In the genomic region with DNA sequence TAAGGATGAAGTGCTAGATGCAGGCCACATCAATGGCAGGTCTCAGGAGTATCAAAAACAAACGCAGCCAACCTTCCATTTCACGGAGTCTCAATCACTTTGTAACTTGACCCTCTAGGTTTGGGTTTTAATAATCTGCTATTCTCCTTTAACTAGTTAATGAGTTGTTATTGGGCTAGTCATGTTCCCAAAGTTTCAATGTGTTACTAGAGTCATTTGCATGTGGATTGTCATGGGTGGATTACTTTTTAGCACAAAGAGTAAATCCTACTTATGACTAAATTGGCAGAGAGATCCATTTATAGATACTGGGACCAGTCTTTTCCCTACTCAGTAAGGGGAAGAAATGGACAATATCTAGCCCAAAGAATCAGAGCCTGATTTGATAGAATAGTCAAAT, we compare ENCODE assay signal across 17 cellular contexts.
DNase-seq lines count a peak whose midpoint lies in the region; ATAC-seq and TF ChIP-seq lines count a peak whose summit lies in the region.
"Had no signal": no experiment of that assay in that cellular context is flagged by ENCODE, and none has a peak within 500 bp of the region (broad histone marks: within the 10 kb centered on the region; RNA-seq: fewer than 3 reads in every experiment).

No MANE protein-coding gene starts in this region.

- no peak overlapping the region for H3K4me3 Mint-ChIP-seq in chondrocyte (ENCODE audit: unreplicated experiment)
- H3K4me3 Mint-ChIP-seq: natural killer cell; T-helper 1 cell treated with Interleukin-12 subunit alpha and Interleukin-12 subunit beta and Interleukin-4 antibody, amounts not matched to agents 30 μg/mL and 1 μg/mL, for 36 hours had no signal

- H3K4me3 ChIP-seq in epithelial cell of proximal tubule (ENCODE audit: low read depth, low read length), result no peak overlapping the region
- H3K4me3 ChIP-seq: esophagus muscularis mucosa, lung had no signal

- peak; percentile 13 for ATAC-seq in GM18505 (IDR thresholded peaks at IDR 0.05; ENCODE audit: unreplicated experiment)
- peak; percentile 26 for ATAC-seq in GM19467 (IDR thresholded peaks at IDR 0.05; ENCODE audit: unreplicated experiment)
- ATAC-seq in HG03066 (IDR thresholded peaks at IDR 0.05; ENCODE audit: low read depth, unreplicated experiment), result peak; percentile 16
- no peak for ATAC-seq in GM21515 (IDR thresholded peaks at IDR 0.05; ENCODE audit: unreplicated experiment)
- ATAC-seq: activated CD4-positive, CD25-positive, alpha-beta regulatory T cell treated with anti-CD3 and anti-CD28 coated beads, Interleukin-2, amount 50 U/mL, for 24 hours; natural killer cell had no signal

- no peaks in the 10 kb centered on the region for H3K27me3 Mint-ChIP-seq in chondrocyte (ENCODE audit: low read depth)

- H3K36me3 Mint-ChIP-seq in chondrocyte (ENCODE audit: low read depth), result no peaks in the 10 kb centered on the region
- H3K36me3 Mint-ChIP-seq: natural killer cell had no signal

- H3K4me1 Mint-ChIP-seq in chondrocyte (ENCODE audit: low read depth), result peaks cover 8% of the 10 kb centered on the region

- TF ChIP-seq POLR2A in GM18505 (IDR thresholded peaks at IDR 0.05; ENCODE audit: borderline replicate concordance, extremely low read depth, insufficient read depth, insufficient read length), result no peak

- peaks cover under 1% of the 10 kb centered on the region for H3K9me3 Mint-ChIP-seq in chondrocyte (ENCODE audit: low read depth)
- H3K9me3 Mint-ChIP-seq: natural killer cell had no signal

- TF ChIP-seq CTCF in epithelial cell of proximal tubule (conservative IDR thresholded peaks at IDR 0.05; ENCODE audit: low read depth, low read length) (no peak), chondrocyte (IDR thresholded peaks at IDR 0.05) (no peak)

- DNase-seq in epithelial cell of proximal tubule (ENCODE audit: low read depth), result peak; percentile 85
- no peak for DNase-seq in HT-29 (ENCODE audit: low spot score)
- no peak for DNase-seq in activated T-cell treated with anti-CD3 and anti-CD28 coated beads, Interleukin-2, amount 50 U/mL, for 48 hours
- no peak for DNase-seq in chondrocyte (ENCODE audit: low spot score)
- DNase-seq: activated gamma-delta T cell; Calu3; natural killer cell; Right ventricle myocardium superior; stimulated activated CD4-positive, alpha-beta T cell treated with anti-CD3 and anti-CD28 coated beads, Interleukin-15, amount 100 ng/mL, for 24 hours had no signal

- H3K27ac Mint-ChIP-seq in chondrocyte (ENCODE audit: unreplicated experiment), result no peak overlapping the region
- H3K27ac Mint-ChIP-seq: natural killer cell; T-helper 1 cell treated with Interleukin-12 subunit alpha and Interleukin-12 subunit beta and Interleukin-4 antibody, amounts not matched to agents 30 μg/mL and 1 μg/mL, for 36 hours had no signal
